ENCODE assay signal across 8 cellular contexts in the genomic region with DNA sequence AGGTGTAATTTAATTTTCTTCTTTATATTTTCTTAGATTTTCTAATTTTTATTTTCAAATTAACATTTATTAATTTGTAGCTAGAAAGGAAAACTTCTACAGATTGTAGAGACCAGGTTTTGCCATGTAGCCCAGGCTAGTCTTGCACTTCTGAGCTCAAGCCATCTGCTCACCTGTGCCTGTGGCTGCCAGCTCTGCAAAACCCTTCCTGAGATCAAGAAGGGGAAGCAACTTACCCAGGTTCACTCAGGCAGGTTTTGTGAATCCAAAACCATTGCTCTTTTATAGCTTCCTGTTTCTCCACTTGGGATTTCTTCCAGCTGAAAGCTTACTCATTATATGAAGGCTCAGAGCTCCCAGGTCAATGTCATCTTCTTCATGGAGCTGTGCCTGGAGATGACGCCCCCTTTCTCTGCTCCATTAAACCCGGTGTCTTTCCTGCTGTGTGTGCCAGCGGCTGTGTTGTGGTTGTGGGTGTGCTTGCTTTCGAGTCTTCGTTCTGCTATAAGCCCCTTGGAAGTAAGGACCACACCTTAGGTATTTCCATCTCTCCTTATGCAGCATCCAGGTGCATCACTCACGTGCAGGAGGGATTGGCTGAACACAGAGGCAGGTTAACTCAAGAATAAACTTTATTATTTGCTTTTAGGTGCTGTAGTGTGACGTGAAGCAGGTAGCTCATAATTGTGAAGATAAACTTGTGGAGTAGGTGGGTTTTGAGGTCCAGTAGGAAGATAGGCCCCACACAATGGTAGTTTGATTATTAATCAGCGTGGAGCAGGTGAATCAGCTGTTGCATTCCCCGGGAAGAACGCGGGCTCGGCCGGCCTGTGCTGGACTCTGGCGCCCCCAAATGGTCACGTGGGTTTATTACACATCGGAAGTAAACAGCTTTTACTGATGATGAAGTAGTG. TPM values are rescaled to one million over a fixed set of nuclear protein-coding genes. Genes with fewer than 3 reads are reported as not detected.
DNase-seq lines count a peak whose midpoint lies in the region; ATAC-seq and TF ChIP-seq lines count a peak whose summit lies in the region.

No MANE protein-coding gene starts in this region.

- no peak overlapping the region for H3K9ac ChIP-seq in fibroblast of lung (ENCODE audit: insufficient read depth, low read length)
- no peak overlapping the region for H3K9ac ChIP-seq in neural cell (ENCODE audit: low read length)

- H3K27ac ChIP-seq in Peyer's patch (peak overlapping the region in 1 of 4 donors; percentile 1), fibroblast of lung (ENCODE audit: insufficient read depth, low read length) (no peak overlapping the region), neural cell (ENCODE audit: low read length) (no peak overlapping the region)

- no peaks in the 10 kb centered on the region for H3K36me3 ChIP-seq in Peyer's patch
- no peaks in the 10 kb centered on the region for H3K36me3 ChIP-seq in fibroblast of lung (ENCODE audit: control insufficient read depth, insufficient read depth, low read length)
- H3K36me3 ChIP-seq in neural cell (ENCODE audit: insufficient read depth, low read length): no peaks in the 10 kb centered on the region

- DNase-seq in D341Med (ENCODE audit: low spot score) (peak; percentile 85), Peyer's patch (peak; percentile 75 to 92 (median 82)), fibroblast of lung (ENCODE audit: low read depth in 2 of 2) (peak; percentile 45 to 69)
- peak; percentile 85 to 88 for DNase-seq in activated T-cell treated with anti-CD3 and anti-CD28 coated beads, Interleukin-2, amount 50 U/mL, for 48 hours
- peak; percentile 85 for DNase-seq in stimulated activated naive CD8-positive, alpha-beta T cell treated with anti-CD3 and anti-CD28 coated beads, Interleukin-15, Interleukin-2, amounts not matched to agents 100 U/mL and 50 U/mL, for 24 hours

- TF ChIP-seq CTCF in LNCAP (IDR thresholded peaks at IDR 0.05) (peak; percentile 90), Peyer's patch (IDR thresholded peaks at IDR 0.05) (peak; percentile 75 to 93 (median 88)), fibroblast of lung (conservative IDR thresholded peaks at IDR 0.05 in 1 of 2, IDR thresholded peaks at IDR 0.05 in 1 of 2; ENCODE audit: low read depth in 1 of 2, low read length in 2 of 2) (peak; percentile 82 to 92), neural cell (IDR thresholded peaks at IDR 0.05; ENCODE audit: poor library complexity, severe bottlenecking) (peak; percentile 96)

- H3K79me2 ChIP-seq in fibroblast of lung (ENCODE audit: control insufficient read depth, insufficient read depth, low read length) (no peaks in the 10 kb centered on the region), neural cell (replicated peaks; ENCODE audit: insufficient read depth, low read length) (no peaks in the 10 kb centered on the region)

- H3K27me3 ChIP-seq in Peyer's patch (no peaks in the 10 kb centered on the region), fibroblast of lung (ENCODE audit: control insufficient read depth, insufficient read depth, low read length) (no peaks in the 10 kb centered on the region), neural cell (ENCODE audit: insufficient read depth, low read depth, low read length) (no peaks in the 10 kb centered on the region)

- H3K9me3 ChIP-seq in Peyer's patch (no peaks in the 10 kb centered on the region), fibroblast of lung (ENCODE audit: control insufficient read depth, insufficient read depth, low read depth, low read length) (no peaks in the 10 kb centered on the region), neural cell (ENCODE audit: low read length) (no peaks in the 10 kb centered on the region)

- H3F3A ChIP-seq in neural cell (ENCODE audit: insufficient read depth, low read length, poor library complexity, severe bottlenecking): no peaks in the 10 kb centered on the region

- TF ChIP-seq POLR2A in Peyer's patch (IDR thresholded peaks at IDR 0.05): peak in 1 of 2 donors; percentile 4

- peak; percentile 99 for TF ChIP-seq RAD21 in neural cell (conservative IDR thresholded peaks at IDR 0.05)

- H3K4me2 ChIP-seq in fibroblast of lung (ENCODE audit: extremely low read depth, insufficient read depth, low read length) (peak overlapping the region; percentile 7), neural cell (ENCODE audit: low read length) (no peak overlapping the region)

- H2AFZ ChIP-seq in fibroblast of lung (ENCODE audit: low read length): no peak overlapping the region
- no peak overlapping the region for H2AFZ ChIP-seq in neural cell (ENCODE audit: low read depth, low read length)

- H3K4me1 ChIP-seq in Peyer's patch (peaks cover 0 to 3% (median 1%) of the 10 kb centered on the region in 4 donors), fibroblast of lung (ENCODE audit: control insufficient read depth, extremely low read depth, insufficient read depth, low read length) (no peaks in the 10 kb centered on the region)

- H3K4me3 ChIP-seq in Peyer's patch (no peak overlapping the region), fibroblast of lung (replicated peaks in 1 of 4; ENCODE audit: control extremely low read depth in 1 of 4, insufficient read depth in 1 of 4, low read depth in 3 of 4, low read length in 4 of 4) (peak overlapping the region in 2 of 4 experiments; percentile 20 to 29), neural cell (ENCODE audit: low read length) (no peak overlapping the region)

- ATAC-seq in stimulated activated naive CD8-positive, alpha-beta T cell treated with anti-CD3 and anti-CD28 coated beads, Interleukin-15, Interleukin-2, amounts not matched to agents 100 U/mL and 50 U/mL, for 24 hours: peak; percentile 69
- ATAC-seq in GM18868 (IDR thresholded peaks at IDR 0.05; ENCODE audit: unreplicated experiment): no peak

- no peaks in the 10 kb centered on the region for H3K9me2 ChIP-seq in neural cell (ENCODE audit: insufficient read depth, low read length)

- H4K20me1 ChIP-seq in fibroblast of lung (ENCODE audit: control insufficient read depth, extremely low read depth, insufficient read depth, low read length) (no peaks in the 10 kb centered on the region), neural cell (ENCODE audit: insufficient read depth) (no peaks in the 10 kb centered on the region)

- no peak for TF ChIP-seq EP300 in neural cell (conservative IDR thresholded peaks at IDR 0.05; ENCODE audit: poor library complexity, severe bottlenecking)

TF ChIP-seq in neural cell, 6 proteins besides CTCF, POLR2A, EP300 and RAD21:
- TF ChIP-seq EZH2 (IDR thresholded peaks at IDR 0.05; ENCODE audit: borderline replicate concordance, insufficient read depth, low read length, poor library complexity, severe bottlenecking) (no peak), SMC3 (conservative IDR thresholded peaks at IDR 0.05; ENCODE audit: poor library complexity) (peak; percentile 97)
TF ChIP-seq in neural cell: peak in this region for 1.

RNA-seq across cellular contexts. Expression of gene INCENP, which starts 42.2 kb away (rescaled TPM):
- 100 to 1,000 TPM in 1 of 4 donors, 10 to 100 TPM in 3; 21.4 to 120 (median 31.4) TPM for total RNA-seq in Peyer's patch
- total RNA-seq in fibroblast of lung: 6.4 and 12.7 TPM in 2 replicates
- polyA plus RNA-seq in fibroblast of lung: 6.6 and 18.3 TPM in 2 replicates
- 9.0 and 24.3 TPM in 2 replicates for polyA plus RNA-seq in fibroblast of lung (2012)
- 10.3 and 36.6 TPM in 2 replicates for polyA minus RNA-seq in fibroblast of lung (ENCODE audit: low replicate concordance)
- 4.7 and 5.9 TPM in 2 replicates for polyA plus RNA-seq in neural cell
- polyA minus RNA-seq in neural cell: 13.6 and 16.9 TPM in 2 replicates
